Comparison of ENCODE assay signal across 15 cellular contexts in genomic region chr14:76273346-76273745, GRCh38.
"Had no signal": no experiment of that assay in that cellular context is flagged by ENCODE, and none has a peak within 500 bp of the region (broad histone marks: within the 10 kb centered on the region; RNA-seq: fewer than 3 reads in every experiment).

No MANE protein-coding gene starts in this region.

- H3K27ac Mint-ChIP-seq: naive thymus-derived CD4-positive, alpha-beta T cell; nephron progenitor cell had no signal

- H3K36me3 Mint-ChIP-seq: naive thymus-derived CD4-positive, alpha-beta T cell had no signal

- H3K9me3 Mint-ChIP-seq: nephron progenitor cell had no signal

- H3K9me3 ChIP-seq: psoas muscle had no signal

- H3K4me3 Mint-ChIP-seq: naive thymus-derived CD4-positive, alpha-beta T cell; nephron progenitor cell had no signal

- H3K27ac ChIP-seq: coronary artery, psoas muscle, skin epidermis had no signal

- H3K4me1 Mint-ChIP-seq: naive thymus-derived CD4-positive, alpha-beta T cell; nephron progenitor cell had no signal

- H3K4me3 ChIP-seq: coronary artery, psoas muscle, skin epidermis had no signal

- H3K4me1 ChIP-seq: psoas muscle had no signal

- DNase-seq: effector CD4-positive, alpha-beta T cell; foreskin melanocyte; hippocampal formation; left colon; naive thymus-derived CD4-positive, alpha-beta T cell; nephron progenitor cell; psoas muscle; retina; stimulated activated CD4-positive, alpha-beta T cell treated with anti-CD3 and anti-CD28 coated beads, Interleukin-2, amount 100 ng/mL, for 24 hours; stimulated activated CD4-positive, alpha-beta T cell treated with anti-CD3 and anti-CD28 coated beads, Interleukin-4, amount 100 ng/mL, for 4 hours; stimulated activated naive CD4-positive, alpha-beta T cell treated with Interleukin-2 at 50 U/mL for 16 hours; trophoblast cell had no signal

- ATAC-seq: left colon; naive thymus-derived CD4-positive, alpha-beta T cell; psoas muscle; sciatic nerve had no signal
